In the genomic region with DNA sequence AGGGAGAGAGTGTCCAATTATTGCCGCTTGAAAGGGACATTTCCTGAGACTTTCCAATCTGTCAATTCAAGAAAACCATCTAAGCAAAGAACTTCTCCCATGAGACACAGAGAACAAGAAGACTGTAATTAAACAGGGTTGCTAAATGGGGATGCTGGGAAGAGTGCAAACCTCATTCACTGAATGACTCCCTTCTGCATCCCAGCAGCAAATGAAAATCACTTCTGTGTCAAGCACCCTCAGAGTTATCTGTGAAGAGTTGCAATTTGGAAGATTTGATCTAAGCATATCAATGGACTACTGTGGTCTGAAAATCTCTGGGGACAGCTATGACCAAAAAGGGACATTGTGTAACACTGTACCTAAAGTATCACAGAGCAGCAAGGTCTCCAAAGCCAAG, we compare ENCODE assay signal across 1 cellular context.
A peak's percentile ranks its signal among the peaks of the same experiment; 100 is the strongest.
TF ChIP-seq lines count a peak whose summit lies in the region.

No MANE protein-coding gene starts in this region.

TF ChIP-seq in GM12878, 131 proteins besides CTCF, POLR2A, EP300 and RAD21:
- TF ChIP-seq FOXM1 (IDR thresholded peaks at IDR 0.05; ENCODE audit: low read depth, low read length) (no peak), BMI1 (IDR thresholded peaks at IDR 0.05; ENCODE audit: borderline replicate concordance) (no peak), EGR1 (IDR thresholded peaks at IDR 0.05; ENCODE audit: borderline replicate concordance in 1 of 2, low read depth in 2 of 2, low read length in 2 of 2) (no peak), BCL11A (IDR thresholded peaks at IDR 0.05; ENCODE audit: low read depth, low read length) (peak; percentile 22; the same call in 1 of the 2 replicates), CBX3 (IDR thresholded peaks at IDR 0.05; ENCODE audit: borderline replicate concordance, low read depth) (no peak), SP1 (IDR thresholded peaks at IDR 0.05; ENCODE audit: low read depth, low read length) (no peak), MEF2B (IDR thresholded peaks at IDR 0.05; ENCODE audit: partially characterized antibody, poor library complexity, severe bottlenecking) (peak; percentile 56)
- TF ChIP-seq, protein P1, sequence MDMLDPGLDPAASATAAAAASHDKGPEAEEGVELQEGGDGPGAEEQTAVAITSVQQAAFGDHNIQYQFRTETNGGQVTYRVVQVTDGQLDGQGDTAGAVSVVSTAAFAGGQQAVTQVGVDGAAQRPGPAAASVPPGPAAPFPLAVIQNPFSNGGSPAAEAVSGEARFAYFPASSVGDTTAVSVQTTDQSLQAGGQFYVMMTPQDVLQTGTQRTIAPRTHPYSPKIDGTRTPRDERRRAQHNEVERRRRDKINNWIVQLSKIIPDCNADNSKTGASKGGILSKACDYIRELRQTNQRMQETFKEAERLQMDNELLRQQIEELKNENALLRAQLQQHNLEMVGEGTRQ (IDR thresholded peaks at IDR 0.05; ENCODE audit: borderline replicate concordance, low read depth, low read length), result no peak
